18 cellular contexts compared by ENCODE assay signal in the genomic region with DNA sequence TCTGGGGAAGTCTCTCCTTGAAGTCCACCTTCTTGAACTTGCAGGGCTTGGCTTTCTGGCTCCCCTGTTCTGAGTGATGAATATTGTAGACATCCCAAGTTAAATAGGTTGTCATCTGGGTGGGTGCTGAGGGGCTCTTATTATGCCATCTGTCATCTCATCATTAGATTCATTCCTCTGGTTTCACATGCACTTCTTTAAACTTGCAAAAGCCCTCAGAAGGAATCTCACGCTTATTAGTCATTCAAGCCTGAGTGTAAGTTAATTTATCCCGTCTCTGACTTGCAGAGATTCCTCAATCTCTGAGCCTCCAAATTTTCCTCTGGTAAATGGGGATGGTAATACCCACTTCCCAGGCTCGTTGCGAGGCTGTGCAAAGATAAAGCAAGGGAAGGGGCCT. TPM values are rescaled to one million over a fixed set of nuclear protein-coding genes. Genes with fewer than 3 reads are reported as not detected.
DNase-seq lines count a peak whose midpoint lies in the region; TF ChIP-seq lines count a peak whose summit lies in the region.
"Had no signal": no experiment of that assay in that cellular context is flagged by ENCODE, and none has a peak within 500 bp of the region (broad histone marks: within the 10 kb centered on the region; RNA-seq: fewer than 3 reads in every experiment).

No MANE protein-coding gene starts in this region.

- H3F3A ChIP-seq in neural cell (ENCODE audit: insufficient read depth, low read length, poor library complexity, severe bottlenecking): no peaks in the 10 kb centered on the region

- H3K36me3 Mint-ChIP-seq in HFFc6 (ENCODE audit: low read depth): peaks cover 8% of the 10 kb centered on the region

- H3K4me3 ChIP-seq in neural cell (ENCODE audit: low read length): peak overlapping the region; percentile 28
- no peak overlapping the region for H3K4me3 ChIP-seq in thyroid gland (replicated peaks in 1 of 3)
- H3K4me3 ChIP-seq: MG63, PC-9 had no signal

- peaks cover 7% of the 10 kb centered on the region for H3K27me3 ChIP-seq in neural cell (ENCODE audit: insufficient read depth, low read depth, low read length)
- peaks cover 14% of the 10 kb centered on the region for H3K27me3 ChIP-seq in thyroid gland
- H3K27me3 ChIP-seq: MG63 had no signal

- H3K4me1 ChIP-seq in thyroid gland: peaks cover 0 to 12% of the 10 kb centered on the region in 2 donors

- H3K4me2 ChIP-seq in neural cell (ENCODE audit: low read length): no peak overlapping the region

- peak overlapping the region; percentile 69 for H3K4me3 Mint-ChIP-seq in HFFc6

- TF ChIP-seq POLR2A in thyroid gland (IDR thresholded peaks at IDR 0.05): no peak

- no peak for TF ChIP-seq EP300 in neural cell (conservative IDR thresholded peaks at IDR 0.05; ENCODE audit: poor library complexity, severe bottlenecking)

- H3K27me3 Mint-ChIP-seq in HFFc6 (ENCODE audit: insufficient read depth): peaks cover 13% of the 10 kb centered on the region

- H3K9me3 ChIP-seq in neural cell (ENCODE audit: low read length) (no peaks in the 10 kb centered on the region), thyroid gland (no peaks in the 10 kb centered on the region)
- H3K9me3 ChIP-seq: MG63 had no signal

- no peak for TF ChIP-seq RAD21 in neural cell (conservative IDR thresholded peaks at IDR 0.05)

- TF ChIP-seq CTCF in HFFc6 (IDR thresholded peaks at IDR 0.05) (no peak), neural cell (IDR thresholded peaks at IDR 0.05; ENCODE audit: poor library complexity, severe bottlenecking) (no peak), thyroid gland (IDR thresholded peaks at IDR 0.05) (no peak)

- DNase-seq in AG20443 (ENCODE audit: low spot score) (peak; percentile 64), HFFc6 (peak; percentile 23), amniotic epithelial cell (ENCODE audit: low read depth) (peak; percentile 39), GOT3 (lab: John Stamatoyannopoulos, UW) (no peak), germinal center (ENCODE audit: low spot score) (no peak), thyroid gland (no peak)
- DNase-seq in stimulated activated CD4-positive, alpha-beta T cell treated with anti-CD3 and anti-CD28 coated beads, Interleukin-4, amount 100 ng/mL, for 1 hour: no peak
- DNase-seq: DMS 273 treated with DMSO at 0.1 percent for 48 hours, KG1, MG63, NCI-H1105, NCI-H1694 treated with DMSO at 0.1 percent for 48 hours, NCI-H446, NCI-H774, PC-9, Right ventricle myocardium superior had no signal

- no peaks in the 10 kb centered on the region for H3K9me2 ChIP-seq in neural cell (ENCODE audit: insufficient read depth, low read length)

- intact Hi-C loops in thyroid gland (cut with DNase I): no loop called here

- no peaks in the 10 kb centered on the region for H4K20me1 ChIP-seq in neural cell (ENCODE audit: insufficient read depth)

- 79 to 83% methylated on average over 4 of the region's 4 CpGs for WGBS in thyroid gland, 2 donors

- H3K27ac ChIP-seq in neural cell (ENCODE audit: low read length) (peak overlapping the region; percentile 12), thyroid gland (no peak overlapping the region)
- H3K27ac ChIP-seq: BLaER1 treated with 17β-estradiol and CSF1 and Interleukin-3, amounts not matched to agents 10 nM and 100 nM had no signal

- H2AFZ ChIP-seq in neural cell (ENCODE audit: low read depth, low read length): no peak overlapping the region
- H2AFZ ChIP-seq: PC-9 had no signal

- no peak overlapping the region for H3K9ac ChIP-seq in neural cell (ENCODE audit: low read length)
- H3K9ac ChIP-seq: BLaER1 treated with 17β-estradiol and CSF1 and Interleukin-3, amounts not matched to agents 10 nM and 100 nM had no signal

- H3K36me3 ChIP-seq in neural cell (ENCODE audit: insufficient read depth, low read length): no peaks in the 10 kb centered on the region
- H3K36me3 ChIP-seq in thyroid gland: no peaks in the 10 kb centered on the region

- peaks cover 33% of the 10 kb centered on the region for H3K4me1 Mint-ChIP-seq in HFFc6 (ENCODE audit: low read depth)

- peaks cover 8% of the 10 kb centered on the region for H3K9me3 Mint-ChIP-seq in HFFc6

- H3K27ac Mint-ChIP-seq in HFFc6: peak overlapping the region; percentile 27; the same call in 1 of the 2 replicates

- H3K79me2 ChIP-seq in neural cell (replicated peaks; ENCODE audit: insufficient read depth, low read length): peaks cover 3% of the 10 kb centered on the region

TF ChIP-seq in neural cell, 6 proteins besides CTCF, POLR2A, EP300 and RAD21:
- TF ChIP-seq, protein P1, sequence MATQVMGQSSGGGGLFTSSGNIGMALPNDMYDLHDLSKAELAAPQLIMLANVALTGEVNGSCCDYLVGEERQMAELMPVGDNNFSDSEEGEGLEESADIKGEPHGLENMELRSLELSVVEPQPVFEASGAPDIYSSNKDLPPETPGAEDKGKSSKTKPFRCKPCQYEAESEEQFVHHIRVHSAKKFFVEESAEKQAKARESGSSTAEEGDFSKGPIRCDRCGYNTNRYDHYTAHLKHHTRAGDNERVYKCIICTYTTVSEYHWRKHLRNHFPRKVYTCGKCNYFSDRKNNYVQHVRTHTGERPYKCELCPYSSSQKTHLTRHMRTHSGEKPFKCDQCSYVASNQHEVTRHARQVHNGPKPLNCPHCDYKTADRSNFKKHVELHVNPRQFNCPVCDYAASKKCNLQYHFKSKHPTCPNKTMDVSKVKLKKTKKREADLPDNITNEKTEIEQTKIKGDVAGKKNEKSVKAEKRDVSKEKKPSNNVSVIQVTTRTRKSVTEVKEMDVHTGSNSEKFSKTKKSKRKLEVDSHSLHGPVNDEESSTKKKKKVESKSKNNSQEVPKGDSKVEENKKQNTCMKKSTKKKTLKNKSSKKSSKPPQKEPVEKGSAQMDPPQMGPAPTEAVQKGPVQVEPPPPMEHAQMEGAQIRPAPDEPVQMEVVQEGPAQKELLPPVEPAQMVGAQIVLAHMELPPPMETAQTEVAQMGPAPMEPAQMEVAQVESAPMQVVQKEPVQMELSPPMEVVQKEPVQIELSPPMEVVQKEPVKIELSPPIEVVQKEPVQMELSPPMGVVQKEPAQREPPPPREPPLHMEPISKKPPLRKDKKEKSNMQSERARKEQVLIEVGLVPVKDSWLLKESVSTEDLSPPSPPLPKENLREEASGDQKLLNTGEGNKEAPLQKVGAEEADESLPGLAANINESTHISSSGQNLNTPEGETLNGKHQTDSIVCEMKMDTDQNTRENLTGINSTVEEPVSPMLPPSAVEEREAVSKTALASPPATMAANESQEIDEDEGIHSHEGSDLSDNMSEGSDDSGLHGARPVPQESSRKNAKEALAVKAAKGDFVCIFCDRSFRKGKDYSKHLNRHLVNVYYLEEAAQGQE (IDR thresholded peaks at IDR 0.05; ENCODE audit: borderline replicate concordance): no peak
- no peak for TF ChIP-seq TAF1 (IDR thresholded peaks at IDR 0.05; ENCODE audit: low read depth)
- TF ChIP-seq MXI1 (conservative IDR thresholded peaks at IDR 0.05; ENCODE audit: poor library complexity, severe bottlenecking): no peak
- TF ChIP-seq POLR2AphosphoS5 (IDR thresholded peaks at IDR 0.05): no peak
- TF ChIP-seq EZH2 (IDR thresholded peaks at IDR 0.05; ENCODE audit: borderline replicate concordance, insufficient read depth, low read length, poor library complexity, severe bottlenecking): no peak
- no peak for TF ChIP-seq SMC3 (conservative IDR thresholded peaks at IDR 0.05; ENCODE audit: poor library complexity)

RNA-seq across cellular contexts. Expression of a gene that starts 5.7 kb away (rescaled TPM):
- total RNA-seq in HFFc6 (2021; fragmentation: NEBNext Ultra II Directional; extraction: Animal tissue kit (Norgen Biotek cat#: 25700)): 1 to 10 TPM; 1.5 to 2.3 (median 1.8) TPM
- polyA plus RNA-seq in neural cell: 8.8 and 17.6 TPM in 2 replicates
- polyA minus RNA-seq in neural cell: 34.0 and 38.0 TPM in 2 replicates
- 1 to 10 TPM in 1 of 4 donors, under 1 TPM in 2, not detected in 1; 0.22 to 7.4 (median 0.73) TPM for total RNA-seq in thyroid gland
- total RNA-seq: Right ventricle myocardium superior had no signal

Comparison
In these comparisons a context has a peak if more than half of its experiments do, and no peak if none do; other contexts are left out.
1. DNase-seq: peak in AG20443 (single experiment), HFFc6 (single experiment) and amniotic epithelial cell (single experiment); none in GOT3 (single experiment), germinal center (single experiment), thyroid gland (0 of 2) and stimulated activated CD4-positive, alpha-beta T cell treated with anti-CD3 and anti-CD28 coated beads, Interleukin-4, amount 100 ng/mL, for 1 hour (single experiment).